ENCODE assay signal across 8 cellular contexts in the genomic region with DNA sequence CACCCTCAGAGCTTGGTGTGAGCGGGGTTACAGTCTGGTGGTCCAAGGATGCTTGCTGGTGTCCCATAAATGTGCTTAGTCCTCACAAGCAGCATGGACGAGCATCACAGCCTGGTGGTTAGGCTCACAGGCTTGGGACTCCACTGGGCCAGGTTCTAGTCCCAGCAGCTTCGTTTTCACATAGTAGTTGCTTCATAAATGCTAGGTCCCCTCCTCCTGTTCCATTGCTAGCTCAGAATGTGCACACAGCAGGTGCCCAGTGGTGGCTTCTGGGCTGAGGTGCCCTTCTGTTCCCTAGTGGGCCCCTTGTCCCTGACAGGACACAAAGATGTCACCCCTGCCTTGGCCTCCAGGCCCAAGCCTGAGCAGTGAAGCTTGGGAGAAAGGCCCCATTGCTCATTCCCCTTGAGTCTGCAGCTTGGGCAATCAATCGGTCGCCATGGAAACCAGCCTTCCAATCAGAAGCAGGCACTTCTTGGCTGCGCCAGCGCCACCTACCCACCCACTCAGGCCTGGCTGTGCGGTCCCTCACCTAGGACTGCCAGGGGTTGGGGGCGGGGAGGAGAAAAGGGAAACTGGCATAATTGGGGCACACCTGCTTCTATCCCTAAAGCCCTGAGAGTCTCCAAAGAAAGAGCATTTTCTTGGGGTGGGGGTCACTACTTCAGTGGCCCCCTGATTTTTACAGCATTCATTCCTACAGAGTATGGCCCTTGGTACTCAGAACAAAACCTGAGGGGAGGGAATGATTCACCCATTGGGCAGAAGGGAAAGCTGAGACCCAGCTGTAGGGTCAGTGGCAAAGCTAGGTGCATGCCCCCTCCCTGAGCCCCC. TPM values are rescaled to one million over a fixed set of nuclear protein-coding genes. Genes with fewer than 3 reads are reported as not detected.
DNase-seq lines count a peak whose midpoint lies in the region; ATAC-seq, FAIRE-seq and TF ChIP-seq lines count a peak whose summit lies in the region.

No MANE protein-coding gene starts in this region.

- no peaks in the 10 kb centered on the region for H4K20me1 ChIP-seq in OCI-LY1 (ENCODE audit: insufficient read depth, low read length)
- no peaks in the 10 kb centered on the region; the same call in 1 of the 2 replicates for H4K20me1 ChIP-seq in GM12878 (ENCODE audit: control insufficient read depth, insufficient read depth)

- peak; percentile 41 for FAIRE-seq in GM12878 (lab: Jason Lieb, UNC)

- H3F3A ChIP-seq in OCI-LY1 (ENCODE audit: insufficient read depth, low read length): no peaks in the 10 kb centered on the region

- SMC1A ChIA-PET in GM12878 (lab: Charles Lee; ENCODE audit: uncharacterized antibody, unreplicated experiment): interaction anchor here (0.8 to 3.0 kb wide), 5 partner anchors 9 to 63 kb away, joined by 3 to 12 read pairs (median 4); no protein-coding TSS in a partner anchor

- in situ Hi-C loops in GM12878 (cut with MboI): no loop called here

- H3K27ac ChIP-seq in OCI-LY1 (ENCODE audit: low read depth, low read length, poor library complexity, severe bottlenecking): no peak overlapping the region
- H3K27ac ChIP-seq in GM12878 (ENCODE audit: control insufficient read depth, insufficient read depth): no peak overlapping the region
- H3K27ac ChIP-seq in aorta (ENCODE audit: low read depth in 1 of 2, low read length in 2 of 2): no peak overlapping the region
- H3K27ac ChIP-seq in tibial nerve: no peak overlapping the region

- H3K9me3 ChIP-seq in OCI-LY1 (ENCODE audit: low read length): no peaks in the 10 kb centered on the region
- H3K9me3 ChIP-seq in GM12878 (replicated peaks; ENCODE audit: control insufficient read depth, insufficient read depth, low read length): no peaks in the 10 kb centered on the region
- no peaks in the 10 kb centered on the region for H3K9me3 ChIP-seq in aorta (ENCODE audit: control insufficient read depth, low read length)
- no peaks in the 10 kb centered on the region for H3K9me3 ChIP-seq in tibial nerve

- no peak for TF ChIP-seq RAD21 in GM12878 (IDR thresholded peaks at IDR 0.05; ENCODE audit: insufficient read depth, low read depth, low read length)

- CTCF ChIA-PET in GM12878 (lab: Yijun Ruan, JAX): interaction anchor here (0.6 to 3.4 kb wide), 15 partner anchors 10 to 471 kb away, joined by 3 to 17 read pairs (median 5); no protein-coding TSS in a partner anchor

- RAD21 ChIA-PET in GM12878 (lab: Charles Lee; ENCODE audit: unreplicated experiment): interaction anchor here (0.7 to 3.0 kb wide), 4 partner anchors 14 to 237 kb away, joined by 3 to 13 read pairs (median 5); no protein-coding TSS in a partner anchor

- no peak overlapping the region for H3K4me3 ChIP-seq in OCI-LY1 (ENCODE audit: low read depth, low read length, poor library complexity, severe bottlenecking)
- H3K4me3 ChIP-seq in GM12878: no peak overlapping the region
- H3K4me3 ChIP-seq in aorta (ENCODE audit: low read length in 2 of 2): no peak overlapping the region
- no peak overlapping the region for H3K4me3 ChIP-seq in tibial nerve

- H3K4me3 Mint-ChIP-seq in memory B cell (no peak overlapping the region), osteocyte (ENCODE audit: unreplicated experiment) (no peak overlapping the region)

- TF ChIP-seq EP300 in GM12878 (IDR thresholded peaks at IDR 0.05; ENCODE audit: borderline replicate concordance in 1 of 2, control insufficient read depth in 1 of 2, low read depth in 2 of 2, low read length in 2 of 2) (no peak), tibial nerve (IDR thresholded peaks at IDR 0.05) (no peak)

- no peaks in the 10 kb centered on the region for H3K36me3 ChIP-seq in OCI-LY1 (ENCODE audit: insufficient read depth, low read length)
- H3K36me3 ChIP-seq in GM12878 (ENCODE audit: control insufficient read depth in 2 of 2, insufficient read depth in 2 of 2, low read length in 1 of 2): no peaks in the 10 kb centered on the region
- no peaks in the 10 kb centered on the region for H3K36me3 ChIP-seq in aorta (ENCODE audit: control insufficient read depth in 1 of 2, insufficient read depth in 2 of 2, low read length in 1 of 2)
- no peaks in the 10 kb centered on the region for H3K36me3 ChIP-seq in tibial nerve

- no peak overlapping the region for H3K4me2 ChIP-seq in OCI-LY1 (ENCODE audit: low read length)
- no peak overlapping the region for H3K4me2 ChIP-seq in GM12878 (ENCODE audit: control insufficient read depth, insufficient read depth)

- ATAC-seq in GM12878: peak; percentile 90
- ATAC-seq in memory B cell (ENCODE audit: low read depth): peak; percentile 83
- ATAC-seq in aorta (ENCODE audit: low FRiP score): no peak

- POLR2A ChIA-PET in GM12878 (lab: Charles Lee): interaction anchor here (0.7 to 1.8 kb wide), 3 partner anchors 9 to 86 kb away, joined by 3 to 4 read pairs (median 4); partner anchors contain the start of gene RAC2

- H3K4me1 Mint-ChIP-seq in memory B cell: peaks cover 3% of the 10 kb centered on the region
- peaks cover 31% of the 10 kb centered on the region for H3K4me1 Mint-ChIP-seq in osteocyte (ENCODE audit: unreplicated experiment)

- H2AFZ ChIP-seq in OCI-LY1 (ENCODE audit: low read length) (no peak overlapping the region), GM12878 (ENCODE audit: control insufficient read depth, low read depth, low read length) (no peak overlapping the region)

- H3K36me3 Mint-ChIP-seq in memory B cell (peaks cover 1% of the 10 kb centered on the region), osteocyte (ENCODE audit: unreplicated experiment) (no peaks in the 10 kb centered on the region)

- H3K4me1 ChIP-seq in OCI-LY1 (ENCODE audit: insufficient read depth, low read length, severe bottlenecking) (no peaks in the 10 kb centered on the region), GM12878 (ENCODE audit: control insufficient read depth, insufficient read depth, low read length) (no peaks in the 10 kb centered on the region; the same call in 1 of the 2 replicates), aorta (ENCODE audit: control insufficient read depth in 1 of 2, insufficient read depth in 2 of 2, low read length in 2 of 2) (no peaks in the 10 kb centered on the region), tibial nerve (peaks cover 0 to 11% (median 4%) of the 10 kb centered on the region in 4 donors)

- TF ChIP-seq POLR2A in GM12878 (IDR thresholded peaks at IDR 0.05; ENCODE audit: low read depth, low read length) (no peak), tibial nerve (IDR thresholded peaks at IDR 0.05) (no peak)

- H3K27ac Mint-ChIP-seq in memory B cell: no peak overlapping the region
- H3K27ac Mint-ChIP-seq in osteocyte (ENCODE audit: unreplicated experiment): no peak overlapping the region

- peaks cover 40% of the 10 kb centered on the region for H3K27me3 Mint-ChIP-seq in memory B cell
- H3K27me3 Mint-ChIP-seq in osteocyte (ENCODE audit: unreplicated experiment): peaks cover 28% of the 10 kb centered on the region

- intact Hi-C loops in GM12878 (cut with micrococcal nuclease; ENCODE audit: unreplicated experiment) (no loop called here), aorta (cut with DNase I) (no loop called here)

- H3K27me3 ChIP-seq in OCI-LY1 (ENCODE audit: insufficient read depth, low read length) (peaks cover 10% of the 10 kb centered on the region; the same call in 1 of the 2 replicates), GM12878 (replicated peaks in 1 of 2; ENCODE audit: control insufficient read depth in 2 of 2, insufficient read depth in 2 of 2, low read length in 1 of 2) (peaks cover 8 to 9% of the 10 kb centered on the region in 2 experiments), aorta (ENCODE audit: control insufficient read depth in 1 of 2, insufficient read depth in 2 of 2, low read length in 1 of 2) (no peaks in the 10 kb centered on the region), tibial nerve (peaks cover 0 to 96% of the 10 kb centered on the region in 2 donors)

- H3K9ac ChIP-seq in OCI-LY1 (ENCODE audit: low read length): no peak overlapping the region
- H3K9ac ChIP-seq in GM12878 (ENCODE audit: control insufficient read depth, insufficient read depth, low read length): no peak overlapping the region

- WGBS in GM12878 (ENCODE audit: insufficient coverage, insufficient replicate concordance, low lambda C conversion rate, missing lambda C conversion rate): under 1% methylated on average over 9 of the region's 9 CpGs
- WGBS in aorta, 2 donors: 50 to 53% methylated on average over 9 of the region's 9 CpGs
- WGBS in tibial nerve, 2 donors: 49 to 54% methylated on average over 7 to 9 of the region's 9 CpGs

- DNase-seq in COR-L47 (lab: John Stamatoyannopoulos, UW) (peak; percentile 78), HCEC 1CT (peak; percentile 86), GM12878 (ENCODE audit: low read depth, low spot score) (no peak), memory B cell (ENCODE audit: low spot score in 2 of 2) (no peak), aorta (no peak), osteocyte (ENCODE audit: extremely low spot score, unreplicated experiment) (no peak), tibial nerve (ENCODE audit: low spot score in 2 of 2) (no peak)

- no TSS peak for BruUV-seq in GM12878 (replicated peaks; lab: Mats Ljungman, UMichigan)

- no peaks in the 10 kb centered on the region for H3K9me2 ChIP-seq in OCI-LY1 (ENCODE audit: low read depth, low read length)

- TF ChIP-seq CTCF in OCI-LY1 (IDR thresholded peaks at IDR 0.05; ENCODE audit: low read length): peak; percentile 38; the same call in 1 of the 2 replicates
- TF ChIP-seq CTCF in GM12878 (IDR thresholded peaks at IDR 0.05 in 2 of 3, conservative IDR thresholded peaks at IDR 0.05 in 1 of 3; ENCODE audit: control insufficient read depth in 2 of 3, extremely low read depth in 1 of 3, insufficient read depth in 1 of 3, low read depth in 3 of 3, low read length in 3 of 3): peak; percentile 24 to 34 (median 26); a peak in 4 of 6 replicates
- TF ChIP-seq CTCF in osteocyte (IDR thresholded peaks at IDR 0.05): no peak
- no peak for TF ChIP-seq CTCF in tibial nerve (IDR thresholded peaks at IDR 0.05)

- H3K79me2 ChIP-seq in OCI-LY1 (ENCODE audit: insufficient read depth, low read length): no peaks in the 10 kb centered on the region
- no peaks in the 10 kb centered on the region for H3K79me2 ChIP-seq in GM12878 (ENCODE audit: control insufficient read depth, insufficient read depth, low read length)

- H3K9me3 Mint-ChIP-seq in memory B cell: no peaks in the 10 kb centered on the region
- no peaks in the 10 kb centered on the region for H3K9me3 Mint-ChIP-seq in osteocyte (ENCODE audit: unreplicated experiment)

RNA-seq across cellular contexts. Expression of gene CYTH4, which starts 48.1 kb away (rescaled TPM):
- total RNA-seq in GM12878 (2013; cell fraction: nucleolus; rRNA removed): 94.2 and 114 TPM in 2 replicates
- total RNA-seq in GM12878 (2014; rRNA removed): 23.2 TPM in 2 replicates
- 17.2 and 18.3 TPM in 2 replicates for total RNA-seq in GM12878 (2014; rRNA removed; fragmentation: Illumina TruSeq; extraction: Trizol)
- 25.8 and 26.0 TPM in 2 replicates for total RNA-seq in GM12878 (2021)
- polyA plus RNA-seq in GM12878 (2011; ENCODE audit: low read depth): 7.0 TPM
- 19.4 and 24.1 TPM in 2 replicates for polyA plus RNA-seq in GM12878 (2011; rRNA removed)
- 22.7 and 30.1 TPM in 2 replicates for polyA plus RNA-seq in GM12878 (2011; cell fraction: cytosol; rRNA removed)
- polyA plus RNA-seq in GM12878 (2011; cell fraction: nucleus; rRNA removed): 148 and 167 TPM in 2 replicates
- 15.7 and 21.2 TPM in 2 replicates for polyA plus RNA-seq in GM12878 (2012)
- polyA plus RNA-seq in GM12878 (2014; fragmentation: Illumina TruSeq; extraction: Trizol): 9.1 and 16.6 TPM in 2 replicates
- 1 to 10 TPM; 1.5 to 1.8 TPM for polyA plus RNA-seq in GM12878 (2014; fragmentation: Nextera tagmentation; extraction: Ambion mirVana)
- polyA plus RNA-seq in GM12878 (2014; rRNA removed): 23.6 and 27.3 TPM in 2 replicates
- 10 to 100 TPM; 12.4 TPM for polyA plus RNA-seq in GM12878 (2016; fragmentation: Nextera tagmentation; extraction: Ambion mirVana)
- polyA minus RNA-seq in GM12878 (2011; rRNA and poly(A)+ RNA removed): 14.9 and 23.6 TPM in 2 replicates
- polyA minus RNA-seq in GM12878 (2011; cell fraction: cytosol; rRNA and poly(A)+ RNA removed): 5.5 and 6.7 TPM in 2 replicates
- polyA minus RNA-seq in GM12878 (2011; cell fraction: nucleus; rRNA and poly(A)+ RNA removed): 23.1 and 31.4 TPM in 2 replicates
- 10 to 100 TPM; 28.2 to 68.7 TPM for total RNA-seq in aorta
- polyA plus RNA-seq in aorta: 10 to 100 TPM in 1 of 2 donors, 1 to 10 TPM in 1; 4.5 to 15.9 TPM
- total RNA-seq in osteocyte: not detected in 2 replicates
- total RNA-seq in tibial nerve: 10 to 100 TPM in 3 of 4 donors, 1 to 10 TPM in 1; 7.7 to 27.3 (median 19.0) TPM

Comparison
In these comparisons a context has a peak if more than half of its experiments do, and no peak if none do; other contexts are left out.
1. DNase-seq: peak in COR-L47 (single experiment) and HCEC 1CT (single experiment); none in GM12878 (single experiment), memory B cell (0 of 2), aorta (0 of 2), osteocyte (single experiment) and tibial nerve (0 of 2).
2. CTCF ChIP-seq: peak in OCI-LY1 (single experiment) and GM12878 (3 of 3); none in osteocyte (single experiment) and tibial nerve (0 of 5).